ENCODE assay signal across 10 cellular contexts in genomic region chr2:43084699-43085091, GRCh38.
DNase-seq lines count a peak whose midpoint lies in the region; FAIRE-seq and TF ChIP-seq lines count a peak whose summit lies in the region.
"Had no signal": no experiment of that assay in that cellular context is flagged by ENCODE, and none has a peak within 500 bp of the region (broad histone marks: within the 10 kb centered on the region; RNA-seq: fewer than 3 reads in every experiment).

No MANE protein-coding gene starts in this region.

- no peak overlapping the region for H3K4me2 ChIP-seq in OCI-LY7 (ENCODE audit: low read length)

- CTCF ChIA-PET in OCI-LY7 (lab: Charles Lee; ENCODE audit: unreplicated experiment), result interaction anchor here (0.6 kb wide), 1 partner anchor 422 kb away, joined by 3 read pairs; no protein-coding TSS in a partner anchor

- no peak overlapping the region for H2AFZ ChIP-seq in OCI-LY7 (ENCODE audit: low read length)

- peak overlapping the region; percentile 99 for H3K27ac Mint-ChIP-seq in HFFc6
- H3K27ac Mint-ChIP-seq: activated naive CD8-positive, alpha-beta T cell treated with anti-CD3 and anti-CD28 coated beads, Interleukin-2, amount 10 ng/mL, durations not matched to agents 7 days and 5 days had no signal

- no peak for TF ChIP-seq CTCF in HFFc6 (IDR thresholded peaks at IDR 0.05)
- no peak for TF ChIP-seq CTCF in bronchial epithelial cell (IDR thresholded peaks at IDR 0.05; ENCODE audit: insufficient read depth, low read length, severe bottlenecking)
- no peak for TF ChIP-seq CTCF in OCI-LY7 (conservative IDR thresholded peaks at IDR 0.05; ENCODE audit: low read length)

- H3K9me3 Mint-ChIP-seq in HFFc6, result peaks cover 2% of the 10 kb centered on the region
- H3K9me3 Mint-ChIP-seq: activated naive CD8-positive, alpha-beta T cell treated with anti-CD3 and anti-CD28 coated beads, Interleukin-2, amount 10 ng/mL, durations not matched to agents 7 days and 5 days had no signal

- DNase-seq in HFFc6 (peak; percentile 48), bronchial epithelial cell (ENCODE audit: low read depth) (peak; percentile 41), iris pigment epithelial cell (ENCODE audit: low read depth) (peak; percentile 75), NCI-H524 treated with DMSO at 0.1 percent for 48 hours (lab: John Stamatoyannopoulos, UW) (no peak), H4 (ENCODE audit: low spot score) (no peak), OCI-LY7 (ENCODE audit: low spot score) (no peak)
- no peak for DNase-seq in activated CD8-positive, alpha-beta memory T cell treated with anti-CD3 and anti-CD28 coated beads, Interleukin-2, amount 50 U/mL, for 4 hours
- DNase-seq: activated naive CD8-positive, alpha-beta T cell treated with anti-CD3 and anti-CD28 coated beads, Interleukin-2, amount 10 ng/mL, durations not matched to agents 7 days and 5 days had no signal

- peak overlapping the region; percentile 33; the same call in 1 of the 2 replicates for H3K4me3 Mint-ChIP-seq in HFFc6
- H3K4me3 Mint-ChIP-seq: activated naive CD8-positive, alpha-beta T cell treated with anti-CD3 and anti-CD28 coated beads, Interleukin-2, amount 10 ng/mL, durations not matched to agents 7 days and 5 days had no signal

- POLR2A ChIA-PET in OCI-LY7 (lab: Charles Lee), result interaction anchor here (0.7 kb wide), 1 partner anchor 186 kb away, joined by 3 read pairs; no protein-coding TSS in a partner anchor

- H3K79me2 ChIP-seq in OCI-LY7 (ENCODE audit: insufficient read depth, low read depth, low read length), result no peaks in the 10 kb centered on the region

- H3K9me2 ChIP-seq in OCI-LY7 (ENCODE audit: insufficient read depth, low read length), result no peaks in the 10 kb centered on the region

- H3K36me3 ChIP-seq in bronchial epithelial cell (ENCODE audit: control insufficient read depth, insufficient read depth, low read length) (no peaks in the 10 kb centered on the region), OCI-LY7 (ENCODE audit: insufficient read depth, low read length) (no peaks in the 10 kb centered on the region)
- H3K36me3 ChIP-seq: left lung had no signal

- H3K27me3 ChIP-seq in bronchial epithelial cell (ENCODE audit: control insufficient read depth, insufficient read depth, low read length), result no peaks in the 10 kb centered on the region
- H3K27me3 ChIP-seq: left lung had no signal

- no TSS peak for BruUV-seq in OCI-LY7 (replicated peaks; lab: Mats Ljungman, UMichigan)

- peaks cover 4% of the 10 kb centered on the region for H3K36me3 Mint-ChIP-seq in HFFc6 (ENCODE audit: low read depth)

- H3K4me3 ChIP-seq in bronchial epithelial cell (ENCODE audit: low read depth, low read length), result no peak overlapping the region
- no peak overlapping the region for H3K4me3 ChIP-seq in skin epidermis
- no peak overlapping the region for H3K4me3 ChIP-seq in OCI-LY7 (ENCODE audit: low read depth, low read length, poor library complexity, severe bottlenecking)
- H3K4me3 ChIP-seq: left lung had no signal

- no peaks in the 10 kb centered on the region for H4K20me1 ChIP-seq in OCI-LY7 (ENCODE audit: insufficient read depth, low read length)

- H3K9me3 ChIP-seq in OCI-LY7 (ENCODE audit: low read length), result no peaks in the 10 kb centered on the region
- H3K9me3 ChIP-seq: left lung had no signal

- intact Hi-C loops in OCI-LY7 (cut with micrococcal nuclease; ENCODE audit: unreplicated experiment), result no loop called here

- peak overlapping the region in 20 of 21 experiments; percentile 56 to 95 (median 88) for H3K27ac ChIP-seq in skin epidermis
- H3K27ac ChIP-seq in OCI-LY7 (ENCODE audit: low read depth, low read length, poor library complexity, severe bottlenecking), result no peak overlapping the region

- no peaks in the 10 kb centered on the region for H3K4me1 ChIP-seq in OCI-LY7 (ENCODE audit: insufficient read depth, low read length, poor library complexity, severe bottlenecking)

- H3K4me1 Mint-ChIP-seq in HFFc6 (ENCODE audit: low read depth), result peaks cover 84% of the 10 kb centered on the region

- peaks cover 5% of the 10 kb centered on the region for H3K27me3 Mint-ChIP-seq in HFFc6 (ENCODE audit: insufficient read depth)
- H3K27me3 Mint-ChIP-seq: activated naive CD8-positive, alpha-beta T cell treated with anti-CD3 and anti-CD28 coated beads, Interleukin-2, amount 10 ng/mL, durations not matched to agents 7 days and 5 days had no signal

- no peak for FAIRE-seq in bronchial epithelial cell (lab: Jason Lieb, UNC)

Comparison
In these comparisons a context has a peak if more than half of its experiments do, and no peak if none do; other contexts are left out.
1. DNase-seq: peak in HFFc6 (single experiment), bronchial epithelial cell (single experiment) and iris pigment epithelial cell (single experiment); none in NCI-H524 treated with DMSO at 0.1 percent for 48 hours (single experiment), H4 (single experiment), OCI-LY7 (single experiment) and activated CD8-positive, alpha-beta memory T cell treated with anti-CD3 and anti-CD28 coated beads, Interleukin-2, amount 50 U/mL, for 4 hours (single experiment).